ENCODE assay signal across 11 cellular contexts in genomic region chr6:38155144-38155543, GRCh38.
DNase-seq lines count a peak whose midpoint lies in the region; ATAC-seq, FAIRE-seq and TF ChIP-seq lines count a peak whose summit lies in the region.
"Had no signal": no experiment of that assay in that cellular context is flagged by ENCODE, and none has a peak within 500 bp of the region (broad histone marks: within the 10 kb centered on the region; RNA-seq: fewer than 3 reads in every experiment).

No MANE protein-coding gene starts in this region.

- intact Hi-C loops in activated CD4-positive, alpha-beta T cell treated with anti-CD3 and anti-CD28 coated beads for 36 hours (cut with DNase I, micrococcal nuclease), result no loop called here
- intact Hi-C loops in activated CD4-positive, alpha-beta T cell treated with anti-CD3 and anti-CD28 coated beads, Interleukin-2, amount 10 ng/mL, durations not matched to agents 24 days and 14 days (cut with micrococcal nuclease), result no loop called here

- H3K4me1 Mint-ChIP-seq in activated CD4-positive, alpha-beta T cell treated with anti-CD3 and anti-CD28 coated beads for 36 hours, result no peaks in the 10 kb centered on the region
- no peaks in the 10 kb centered on the region for H3K4me1 Mint-ChIP-seq in activated CD4-positive, alpha-beta T cell treated with anti-CD3 and anti-CD28 coated beads, Interleukin-2, amount 10 ng/mL, durations not matched to agents 24 days and 14 days
- H3K4me1 Mint-ChIP-seq in astrocyte (ENCODE audit: low read depth, unreplicated experiment) (peaks cover 13% of the 10 kb centered on the region), immature natural killer cell (peaks cover 8 to 12% of the 10 kb centered on the region in 2 donors)

- CTCF ChIA-PET in activated CD4-positive, alpha-beta T cell treated with anti-CD3 and anti-CD28 coated beads for 36 hours (lab: Charles Lee), result interaction anchor here (0.6 kb wide), 1 partner anchor 360 kb away, joined by 4 read pairs; no protein-coding TSS in a partner anchor

- H3K9ac ChIP-seq in astrocyte (ENCODE audit: low read length) (peak overlapping the region; percentile 31), smooth muscle cell (ENCODE audit: low read depth) (peak overlapping the region; percentile 63)

- H3K27me3 ChIP-seq in astrocyte (ENCODE audit: insufficient read depth, low read length) (no peaks in the 10 kb centered on the region), smooth muscle cell (ENCODE audit: low read depth) (no peaks in the 10 kb centered on the region)
- H3K27me3 ChIP-seq: Peyer's patch had no signal

- no peaks in the 10 kb centered on the region for H3K27me3 Mint-ChIP-seq in activated CD4-positive, alpha-beta T cell treated with anti-CD3 and anti-CD28 coated beads for 36 hours
- no peaks in the 10 kb centered on the region for H3K27me3 Mint-ChIP-seq in activated CD4-positive, alpha-beta T cell treated with anti-CD3 and anti-CD28 coated beads, Interleukin-2, amount 10 ng/mL, durations not matched to agents 24 days and 14 days
- no peaks in the 10 kb centered on the region for H3K27me3 Mint-ChIP-seq in astrocyte (ENCODE audit: low read depth, unreplicated experiment)
- peaks cover 7 to 23% (median 23%) of the 10 kb centered on the region in 3 donors for H3K27me3 Mint-ChIP-seq in immature natural killer cell (ENCODE audit: low read depth in 3 of 3)

- POLR2A ChIA-PET in activated CD4-positive, alpha-beta T cell treated with anti-CD3 and anti-CD28 coated beads for 36 hours (lab: Charles Lee), result no interaction called here

- H4K20me1 ChIP-seq in astrocyte (ENCODE audit: insufficient read depth, low read length), result peaks cover 52% of the 10 kb centered on the region
- peaks cover 79% of the 10 kb centered on the region for H4K20me1 ChIP-seq in smooth muscle cell (ENCODE audit: low read depth)

- ATAC-seq in activated CD4-positive, alpha-beta T cell treated with anti-CD3 and anti-CD28 coated beads for 36 hours, result no peak
- no peak for ATAC-seq in GM18519 (IDR thresholded peaks at IDR 0.05; ENCODE audit: low FRiP score, unreplicated experiment)

- H3K4me3 Mint-ChIP-seq in activated CD4-positive, alpha-beta T cell treated with anti-CD3 and anti-CD28 coated beads for 36 hours, result no peak overlapping the region
- H3K4me3 Mint-ChIP-seq in activated CD4-positive, alpha-beta T cell treated with anti-CD3 and anti-CD28 coated beads, Interleukin-2, amount 10 ng/mL, durations not matched to agents 24 days and 14 days, result no peak overlapping the region
- H3K4me3 Mint-ChIP-seq in astrocyte (ENCODE audit: unreplicated experiment) (peak overlapping the region; percentile 56), immature natural killer cell (no peak overlapping the region)

- H3K9me3 ChIP-seq in astrocyte (ENCODE audit: insufficient read depth, low read depth, low read length), result no peaks in the 10 kb centered on the region
- no peaks in the 10 kb centered on the region for H3K9me3 ChIP-seq in smooth muscle cell (replicated peaks; ENCODE audit: low read depth)
- H3K9me3 ChIP-seq: Peyer's patch had no signal

- H3K4me1 ChIP-seq in astrocyte (ENCODE audit: insufficient read depth, low read length) (peaks cover 4% of the 10 kb centered on the region), smooth muscle cell (ENCODE audit: low read depth) (peaks cover 1% of the 10 kb centered on the region)
- H3K4me1 ChIP-seq: Peyer's patch had no signal

- H3K79me2 ChIP-seq in astrocyte (ENCODE audit: insufficient read depth, low read length) (peaks cover 3% of the 10 kb centered on the region), smooth muscle cell (ENCODE audit: low read depth) (no peaks in the 10 kb centered on the region)

- H3K4me3 ChIP-seq in astrocyte (ENCODE audit: insufficient read depth, low read depth, low read length), result no peak overlapping the region
- H3K4me3 ChIP-seq in smooth muscle cell, result no peak overlapping the region
- H3K4me3 ChIP-seq: Peyer's patch had no signal

- TF ChIP-seq CTCF in astrocyte (IDR thresholded peaks at IDR 0.05; ENCODE audit: insufficient read depth, low read depth, low read length) (no peak), smooth muscle cell (IDR thresholded peaks at IDR 0.05; ENCODE audit: borderline replicate concordance, insufficient read depth, poor library complexity, severe bottlenecking) (no peak)

- H3K4me2 ChIP-seq in astrocyte (ENCODE audit: low read length) (no peak overlapping the region), smooth muscle cell (peak overlapping the region; percentile 49)

- DNase-seq in activated CD4-positive, alpha-beta T cell treated with anti-CD3 and anti-CD28 coated beads for 36 hours, result no peak
- no peak for DNase-seq in activated CD4-positive, alpha-beta T cell treated with anti-CD3 and anti-CD28 coated beads, Interleukin-2, amount 10 ng/mL, durations not matched to agents 24 days and 14 days
- DNase-seq in astrocyte (ENCODE audit: low read depth) (no peak), immature natural killer cell (peak in 1 of 3 donors; percentile 11), smooth muscle cell (lab: John Stamatoyannopoulos, UW; ENCODE audit: unreplicated experiment) (no peak), COLO668 (lab: John Stamatoyannopoulos, UW; ENCODE audit: unreplicated experiment) (no peak), occipital lobe (lab: John Stamatoyannopoulos, UW) (no peak)

- peak overlapping the region; percentile 40 for H3K27ac ChIP-seq in astrocyte (ENCODE audit: low read depth, low read length)
- peak overlapping the region; percentile 83 for H3K27ac ChIP-seq in smooth muscle cell (ENCODE audit: low read depth)

- peak overlapping the region; percentile 55 for H3K27ac Mint-ChIP-seq in activated CD4-positive, alpha-beta T cell treated with anti-CD3 and anti-CD28 coated beads for 36 hours
- H3K27ac Mint-ChIP-seq in activated CD4-positive, alpha-beta T cell treated with anti-CD3 and anti-CD28 coated beads, Interleukin-2, amount 10 ng/mL, durations not matched to agents 24 days and 14 days, result no peak overlapping the region
- H3K27ac Mint-ChIP-seq in astrocyte (ENCODE audit: unreplicated experiment) (peak overlapping the region; percentile 82), immature natural killer cell (peak overlapping the region; percentile 44 to 93 (median 76))

- WGBS in smooth muscle cell (ENCODE audit: low lambda C conversion rate), result 87% methylated on average over 9 of the region's 9 CpGs

- H3F3A ChIP-seq in smooth muscle cell (ENCODE audit: low read depth), result peaks cover under 1% of the 10 kb centered on the region

- H2AFZ ChIP-seq in astrocyte (ENCODE audit: low read depth, low read length), result no peak overlapping the region
- H2AFZ ChIP-seq in smooth muscle cell (ENCODE audit: low read depth), result no peak overlapping the region

- FAIRE-seq in astrocyte (lab: Jason Lieb, UNC), result no peak
- FAIRE-seq: A204.1, TTC549 had no signal

- no peaks in the 10 kb centered on the region for H3K36me3 ChIP-seq in astrocyte (ENCODE audit: insufficient read depth, low read length)
- H3K36me3 ChIP-seq in smooth muscle cell (ENCODE audit: low read depth), result no peaks in the 10 kb centered on the region

- H3K36me3 Mint-ChIP-seq in activated CD4-positive, alpha-beta T cell treated with anti-CD3 and anti-CD28 coated beads for 36 hours (ENCODE audit: low read depth), result peaks cover 15% of the 10 kb centered on the region
- no peaks in the 10 kb centered on the region for H3K36me3 Mint-ChIP-seq in activated CD4-positive, alpha-beta T cell treated with anti-CD3 and anti-CD28 coated beads, Interleukin-2, amount 10 ng/mL, durations not matched to agents 24 days and 14 days (ENCODE audit: low read depth)
- H3K36me3 Mint-ChIP-seq in astrocyte (ENCODE audit: low read depth, unreplicated experiment) (peaks cover 16% of the 10 kb centered on the region), immature natural killer cell (peaks cover 4 to 8% (median 6%) of the 10 kb centered on the region in 3 donors)

- no peaks in the 10 kb centered on the region for H3K9me3 Mint-ChIP-seq in activated CD4-positive, alpha-beta T cell treated with anti-CD3 and anti-CD28 coated beads for 36 hours (ENCODE audit: low read depth)
- no peaks in the 10 kb centered on the region for H3K9me3 Mint-ChIP-seq in activated CD4-positive, alpha-beta T cell treated with anti-CD3 and anti-CD28 coated beads, Interleukin-2, amount 10 ng/mL, durations not matched to agents 24 days and 14 days
- no peaks in the 10 kb centered on the region for H3K9me3 Mint-ChIP-seq in astrocyte (ENCODE audit: unreplicated experiment)
- H3K9me3 Mint-ChIP-seq in immature natural killer cell, result no peaks in the 10 kb centered on the region
